In genomic region chr9:129595903-129596540, GRCh38 we compare ENCODE assay signal across 1 cellular context.
TF ChIP-seq lines count a peak whose summit lies in the region.

No MANE protein-coding gene starts in this region.

TF ChIP-seq in K562, 482 proteins besides CTCF, POLR2A, EP300 and RAD21 (continued from another document and continues in another):
- TF ChIP-seq, protein P1, sequence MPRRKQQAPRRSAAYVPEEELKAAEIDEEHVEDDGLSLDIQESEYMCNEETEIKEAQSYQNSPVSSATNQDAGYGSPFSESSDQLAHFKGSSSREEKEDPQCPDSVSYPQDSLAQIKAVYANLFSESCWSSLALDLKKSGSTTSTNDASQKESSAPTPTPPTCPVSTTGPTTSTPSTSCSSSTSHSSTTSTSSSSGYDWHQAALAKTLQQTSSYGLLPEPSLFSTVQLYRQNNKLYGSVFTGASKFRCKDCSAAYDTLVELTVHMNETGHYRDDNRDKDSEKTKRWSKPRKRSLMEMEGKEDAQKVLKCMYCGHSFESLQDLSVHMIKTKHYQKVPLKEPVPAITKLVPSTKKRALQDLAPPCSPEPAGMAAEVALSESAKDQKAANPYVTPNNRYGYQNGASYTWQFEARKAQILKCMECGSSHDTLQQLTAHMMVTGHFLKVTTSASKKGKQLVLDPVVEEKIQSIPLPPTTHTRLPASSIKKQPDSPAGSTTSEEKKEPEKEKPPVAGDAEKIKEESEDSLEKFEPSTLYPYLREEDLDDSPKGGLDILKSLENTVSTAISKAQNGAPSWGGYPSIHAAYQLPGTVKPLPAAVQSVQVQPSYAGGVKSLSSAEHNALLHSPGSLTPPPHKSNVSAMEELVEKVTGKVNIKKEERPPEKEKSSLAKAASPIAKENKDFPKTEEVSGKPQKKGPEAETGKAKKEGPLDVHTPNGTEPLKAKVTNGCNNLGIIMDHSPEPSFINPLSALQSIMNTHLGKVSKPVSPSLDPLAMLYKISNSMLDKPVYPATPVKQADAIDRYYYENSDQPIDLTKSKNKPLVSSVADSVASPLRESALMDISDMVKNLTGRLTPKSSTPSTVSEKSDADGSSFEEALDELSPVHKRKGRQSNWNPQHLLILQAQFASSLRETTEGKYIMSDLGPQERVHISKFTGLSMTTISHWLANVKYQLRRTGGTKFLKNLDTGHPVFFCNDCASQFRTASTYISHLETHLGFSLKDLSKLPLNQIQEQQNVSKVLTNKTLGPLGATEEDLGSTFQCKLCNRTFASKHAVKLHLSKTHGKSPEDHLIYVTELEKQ (CRISPR knock-in tag; IDR thresholded peaks at IDR 0.05), result peak; percentile 86
- TF ChIP-seq ZNF280A (IDR thresholded peaks at IDR 0.05; ENCODE audit: low read depth, partially characterized antibody), result no peak
- peak; percentile 83 for TF ChIP-seq ZNF41 (CRISPR knock-in tag; conservative IDR thresholded peaks at IDR 0.05)
- no peak for TF ChIP-seq RB1 (IDR thresholded peaks at IDR 0.05; ENCODE audit: low read depth)
- peak; percentile 87 for TF ChIP-seq SMAD3 (CRISPR knock-in tag; conservative IDR thresholded peaks at IDR 0.05)
- no peak for TF ChIP-seq PCBP1 (IDR thresholded peaks at IDR 0.05; ENCODE audit: low read depth, low read length, poor library complexity, severe bottlenecking)
- TF ChIP-seq, protein P2, sequence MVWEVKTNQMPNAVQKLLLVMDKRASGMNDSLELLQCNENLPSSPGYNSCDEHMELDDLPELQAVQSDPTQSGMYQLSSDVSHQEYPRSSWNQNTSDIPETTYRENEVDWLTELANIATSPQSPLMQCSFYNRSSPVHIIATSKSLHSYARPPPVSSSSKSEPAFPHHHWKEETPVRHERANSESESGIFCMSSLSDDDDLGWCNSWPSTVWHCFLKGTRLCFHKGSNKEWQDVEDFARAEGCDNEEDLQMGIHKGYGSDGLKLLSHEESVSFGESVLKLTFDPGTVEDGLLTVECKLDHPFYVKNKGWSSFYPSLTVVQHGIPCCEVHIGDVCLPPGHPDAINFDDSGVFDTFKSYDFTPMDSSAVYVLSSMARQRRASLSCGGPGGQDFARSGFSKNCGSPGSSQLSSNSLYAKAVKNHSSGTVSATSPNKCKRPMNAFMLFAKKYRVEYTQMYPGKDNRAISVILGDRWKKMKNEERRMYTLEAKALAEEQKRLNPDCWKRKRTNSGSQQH (CRISPR knock-in tag; IDR thresholded peaks at IDR 0.05), result no peak
- TF ChIP-seq ATF3 (IDR thresholded peaks at IDR 0.05), result 0 out of 2 replicates have a peak, but pooled peaks have one; percentile 33
- no peak for TF ChIP-seq ATF3 (CRISPR knock-in tag; conservative IDR thresholded peaks at IDR 0.05)
- 0 out of 2 replicates have a peak, but pooled peaks have one; percentile 8 for TF ChIP-seq NFIX (CRISPR knock-in tag; IDR thresholded peaks at IDR 0.05; ENCODE audit: low read depth)
- TF ChIP-seq ZNF436 (CRISPR knock-in tag; IDR thresholded peaks at IDR 0.05), result no peak
- no peak for TF ChIP-seq RFX1 (IDR thresholded peaks at IDR 0.05)
- TF ChIP-seq LEF1 (IDR thresholded peaks at IDR 0.05), result peak; percentile 84
- no peak for TF ChIP-seq ZBTB1 (CRISPR knock-in tag; IDR thresholded peaks at IDR 0.05; ENCODE audit: borderline replicate concordance, low read depth)
- 0 out of 2 replicates have a peak, but pooled peaks have one; percentile 76 for TF ChIP-seq TCF15 (CRISPR knock-in tag; IDR thresholded peaks at IDR 0.05)
- no peak for TF ChIP-seq C11orf30 (IDR thresholded peaks at IDR 0.05; ENCODE audit: low read depth)
- TF ChIP-seq SMARCB1 (IDR thresholded peaks at IDR 0.05; ENCODE audit: insufficient read length, low read depth), result no peak
- TF ChIP-seq MCM2 (IDR thresholded peaks at IDR 0.05; ENCODE audit: low read depth), result no peak
- no peak for TF ChIP-seq POLR3G (IDR thresholded peaks at IDR 0.05; ENCODE audit: extremely low read depth, insufficient read length, insufficient replicate concordance)
- no peak for TF ChIP-seq ZNF551 (CRISPR knock-in tag; IDR thresholded peaks at IDR 0.05)
- TF ChIP-seq SOX6 (IDR thresholded peaks at IDR 0.05), result peak; percentile 74
- no peak for TF ChIP-seq PPARD (CRISPR knock-in tag; IDR thresholded peaks at IDR 0.05)
- TF ChIP-seq, protein P3, sequence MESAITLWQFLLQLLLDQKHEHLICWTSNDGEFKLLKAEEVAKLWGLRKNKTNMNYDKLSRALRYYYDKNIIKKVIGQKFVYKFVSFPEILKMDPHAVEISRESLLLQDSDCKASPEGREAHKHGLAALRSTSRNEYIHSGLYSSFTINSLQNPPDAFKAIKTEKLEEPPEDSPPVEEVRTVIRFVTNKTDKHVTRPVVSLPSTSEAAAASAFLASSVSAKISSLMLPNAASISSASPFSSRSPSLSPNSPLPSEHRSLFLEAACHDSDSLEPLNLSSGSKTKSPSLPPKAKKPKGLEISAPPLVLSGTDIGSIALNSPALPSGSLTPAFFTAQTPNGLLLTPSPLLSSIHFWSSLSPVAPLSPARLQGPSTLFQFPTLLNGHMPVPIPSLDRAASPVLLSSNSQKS (CRISPR knock-in tag; IDR thresholded peaks at IDR 0.05), result no peak
- no peak for TF ChIP-seq ZKSCAN1 (IDR thresholded peaks at IDR 0.05; ENCODE audit: low read depth, low read length)
- peak in 1 of 2 experiments; percentile 57 for TF ChIP-seq AFF1 (IDR thresholded peaks at IDR 0.05; ENCODE audit: low read depth in 1 of 2, partially characterized antibody in 2 of 2)
- peak; percentile 81 for TF ChIP-seq HIVEP1 (CRISPR knock-in tag; IDR thresholded peaks at IDR 0.05)
- TF ChIP-seq CHD2 (IDR thresholded peaks at IDR 0.05; ENCODE audit: low read depth, low read length), result no peak
- TF ChIP-seq ZNF778 (CRISPR knock-in tag; IDR thresholded peaks at IDR 0.05), result no peak
- no peak for TF ChIP-seq RAD51 (IDR thresholded peaks at IDR 0.05; ENCODE audit: borderline replicate concordance, low read depth)
- TF ChIP-seq E2F8 (IDR thresholded peaks at IDR 0.05; ENCODE audit: low read depth, partially characterized antibody), result no peak
- no peak for TF ChIP-seq ZNF398 (CRISPR knock-in tag; IDR thresholded peaks at IDR 0.05)
- no peak for TF ChIP-seq ZFP30 (CRISPR knock-in tag; IDR thresholded peaks at IDR 0.05; ENCODE audit: borderline replicate concordance)
- TF ChIP-seq PHB (CRISPR knock-in tag; IDR thresholded peaks at IDR 0.05), result 0 out of 2 replicates have a peak, but pooled peaks have one; percentile 14
- TF ChIP-seq MCM3 (IDR thresholded peaks at IDR 0.05), result no peak
- TF ChIP-seq HMGN3 (IDR thresholded peaks at IDR 0.05; ENCODE audit: borderline replicate concordance, extremely low read depth, insufficient read length, low read depth, low read length), result no peak
- TF ChIP-seq ZNF124 (CRISPR knock-in tag; IDR thresholded peaks at IDR 0.05), result no peak
- TF ChIP-seq, protein P4, sequence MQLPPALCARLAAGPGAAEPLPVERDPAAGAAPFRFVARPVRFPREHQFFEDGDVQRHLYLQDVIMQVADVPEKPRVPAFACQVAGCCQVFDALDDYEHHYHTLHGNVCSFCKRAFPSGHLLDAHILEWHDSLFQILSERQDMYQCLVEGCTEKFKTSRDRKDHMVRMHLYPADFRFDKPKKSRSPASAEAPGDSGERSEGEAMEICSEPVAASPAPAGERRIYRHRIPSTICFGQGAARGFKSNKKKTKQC (CRISPR knock-in tag; IDR thresholded peaks at IDR 0.05), result no peak
- TF ChIP-seq FOXK1 (CRISPR knock-in tag; IDR thresholded peaks at IDR 0.05; ENCODE audit: borderline replicate concordance), result no peak
- peak; percentile 74; the same call in 1 of the 2 replicates for TF ChIP-seq CC2D1A (IDR thresholded peaks at IDR 0.05)
